Comparison of ENCODE assay signal across 8 cellular contexts in the genomic region with DNA sequence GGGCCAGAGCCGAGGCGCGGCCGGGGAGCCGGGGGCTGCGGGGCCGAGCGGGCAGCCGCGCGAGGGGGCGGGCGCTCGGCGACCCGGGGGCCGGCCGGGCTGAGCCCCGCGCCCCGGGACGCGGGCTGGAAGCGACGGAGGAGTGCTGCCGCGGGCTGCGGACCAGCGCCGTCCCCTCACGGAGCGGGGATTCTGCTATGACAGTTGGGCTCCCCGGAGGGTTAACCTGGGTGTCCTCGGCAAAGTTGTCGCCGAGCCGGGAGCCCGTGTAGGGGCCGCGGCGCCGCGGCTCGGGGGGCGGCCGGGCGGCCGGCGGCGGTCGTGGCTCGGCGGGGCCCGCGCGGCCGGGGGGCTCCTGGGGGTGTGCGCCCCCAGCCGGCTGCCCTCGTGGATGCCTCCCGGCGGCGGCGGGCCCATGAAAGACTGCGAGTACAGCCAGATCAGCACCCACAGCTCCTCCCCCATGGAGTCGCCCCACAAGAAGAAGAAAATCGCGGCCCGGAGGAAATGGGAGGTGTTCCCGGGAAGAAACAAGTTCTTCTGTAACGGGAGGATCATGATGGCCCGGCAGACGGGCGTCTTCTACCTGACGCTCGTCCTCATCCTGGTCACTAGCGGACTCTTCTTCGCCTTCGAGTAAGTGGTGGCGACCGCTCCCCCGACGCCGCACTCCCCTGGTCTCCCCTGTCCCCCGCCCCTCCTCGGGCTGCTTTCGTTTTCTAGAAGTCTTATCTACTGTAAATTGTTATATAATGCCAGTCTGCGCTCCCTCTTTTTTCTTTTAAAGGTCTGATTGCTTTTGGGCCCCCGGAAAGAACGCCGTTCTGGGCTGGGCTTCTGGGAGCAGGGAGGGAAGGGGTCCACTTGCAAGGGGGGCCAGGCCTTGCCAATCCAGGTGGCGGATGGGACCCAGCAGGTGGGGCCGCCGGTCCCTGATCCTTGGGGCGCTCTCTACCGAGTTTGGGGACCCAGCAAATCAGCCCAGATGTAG. TPM values are rescaled to one million over a fixed set of nuclear protein-coding genes. Genes with fewer than 3 reads are reported as not detected.
DNase-seq lines count a peak whose midpoint lies in the region; ATAC-seq and TF ChIP-seq lines count a peak whose summit lies in the region.

No MANE protein-coding gene starts in this region.

- H3K27me3 ChIP-seq in mucosa of rectum (ENCODE audit: control insufficient read depth in 2 of 2, insufficient read depth in 2 of 2, low read length in 2 of 2) = no peaks in the 10 kb centered on the region

- no peaks in the 10 kb centered on the region for H3K36me3 ChIP-seq in mucosa of rectum (ENCODE audit: control insufficient read depth in 2 of 2, insufficient read depth in 2 of 2, low read length in 2 of 2)

- H3K9me3 ChIP-seq in mucosa of rectum (ENCODE audit: control insufficient read depth in 2 of 2, low read length in 2 of 2) = no peaks in the 10 kb centered on the region

- TF ChIP-seq CTCF in epithelial cell of proximal tubule (conservative IDR thresholded peaks at IDR 0.05; ENCODE audit: low read depth, low read length) = peak; percentile 12

- peaks cover 8 to 13% of the 10 kb centered on the region in 2 donors for H3K4me1 ChIP-seq in mucosa of rectum (ENCODE audit: control insufficient read depth in 2 of 2, insufficient read depth in 2 of 2, low read length in 2 of 2)

- peak; percentile 38 for DNase-seq in NCI-H2227 (lab: John Stamatoyannopoulos, UW; ENCODE audit: unreplicated experiment)
- no peak for DNase-seq in NCI-H2227 treated with DMSO at 0.1 percent for 48 hours (lab: John Stamatoyannopoulos, UW)
- peak; percentile 12 for DNase-seq in NCI-H460 (ENCODE audit: extremely low read depth, low read depth)
- DNase-seq in activated T-cell treated with anti-CD3 and anti-CD28 coated beads for 4 hours = peak; percentile 46
- no peak for DNase-seq in epithelial cell of proximal tubule (ENCODE audit: low read depth)
- peak; percentile 30 to 66 for DNase-seq in stimulated activated CD8-positive, alpha-beta memory T cell treated with anti-CD3 and anti-CD28 coated beads, Interleukin-7, amount 100 ng/mL, for 4 hours (ENCODE audit: low read depth in 2 of 2)

- H3K4me3 ChIP-seq in epithelial cell of proximal tubule (ENCODE audit: low read depth, low read length) (peak overlapping the region; percentile 95), mucosa of rectum (ENCODE audit: low read length in 2 of 2) (peak overlapping the region; percentile 86 to 87)

- ATAC-seq in HG02840 (IDR thresholded peaks at IDR 0.05; ENCODE audit: low FRiP score, unreplicated experiment) = peak; percentile 16

- H3K9ac ChIP-seq in mucosa of rectum (ENCODE audit: low read depth in 1 of 2, low read length in 2 of 2) = peak overlapping the region; percentile 72 to 82

- peak overlapping the region; percentile 87 to 92 for H3K27ac ChIP-seq in mucosa of rectum (ENCODE audit: low read depth in 2 of 2, low read length in 2 of 2)

RNA-seq across cellular contexts. Expression of gene ZDHHC14, which starts 0.9 kb away (rescaled TPM):
- 2.4 TPM in 2 replicates for total RNA-seq in NCI-H460 (2014; rRNA removed; shearing (Covaris generic))
- polyA plus RNA-seq in NCI-H460 (2014; cell fraction: nucleus; rRNA removed) = 3.6 and 14.3 TPM in 2 replicates
- total RNA-seq in epithelial cell of proximal tubule = 8.8 and 21.4 TPM in 2 replicates

RNA-seq across cellular contexts. Expression of gene TMEM242, which starts 58.6 kb away (rescaled TPM):
- 6.6 and 6.8 TPM in 2 replicates for total RNA-seq in NCI-H460 (2014; rRNA removed; shearing (Covaris generic))
- 2.8 and 3.3 TPM in 2 replicates for polyA plus RNA-seq in NCI-H460 (2014; cell fraction: nucleus; rRNA removed)
- total RNA-seq in epithelial cell of proximal tubule = 5.2 and 8.0 TPM in 2 replicates

Comparison
In these comparisons a context has a peak if more than half of its experiments do, and no peak if none do; other contexts are left out.
1. DNase-seq: peak in NCI-H2227 (single experiment), NCI-H460 (single experiment), activated T-cell treated with anti-CD3 and anti-CD28 coated beads for 4 hours (single experiment) and stimulated activated CD8-positive, alpha-beta memory T cell treated with anti-CD3 and anti-CD28 coated beads, Interleukin-7, amount 100 ng/mL, for 4 hours (2 of 2); none in NCI-H2227 treated with DMSO at 0.1 percent for 48 hours (single experiment) and epithelial cell of proximal tubule (single experiment).